ENCODE assay signal across 9 cellular contexts in the genomic region with DNA sequence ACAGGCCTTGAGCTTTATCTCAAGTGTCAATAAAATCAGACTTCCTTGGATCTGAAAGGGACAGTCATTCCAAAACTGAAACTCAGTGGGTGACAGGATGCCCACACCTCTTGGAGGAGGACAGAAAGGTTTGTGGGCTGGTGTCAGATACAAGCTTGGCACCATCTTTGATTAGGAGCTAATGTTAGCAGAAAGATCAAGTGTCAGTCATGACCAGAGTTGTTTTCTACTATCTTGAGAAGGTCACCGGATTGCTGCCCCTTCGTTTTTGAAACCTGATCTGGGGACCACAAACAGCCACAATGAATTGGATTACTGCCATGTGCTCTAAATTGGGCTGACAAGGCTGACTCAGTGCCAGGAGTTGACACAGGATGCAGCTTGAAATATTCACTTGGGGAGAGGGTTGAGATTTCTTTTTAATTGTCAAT.
A peak's percentile ranks its signal among the peaks of the same experiment; 100 is the strongest.
DNase-seq lines count a peak whose midpoint lies in the region; ATAC-seq and TF ChIP-seq lines count a peak whose summit lies in the region.
"Had no signal": no experiment of that assay in that cellular context is flagged by ENCODE, and none has a peak within 500 bp of the region (broad histone marks: within the 10 kb centered on the region; RNA-seq: fewer than 3 reads in every experiment).

No MANE protein-coding gene starts in this region.

- no peak overlapping the region for H3K4me3 Mint-ChIP-seq in stimulated activated effector memory CD8-positive, alpha-beta T cell treated with anti-CD3 and anti-CD28 coated beads, Interleukin-12 subunit alpha, Interleukin-12 subunit beta, amount 100 ng/mL, for 72 hours
- H3K4me3 Mint-ChIP-seq: IgD-negative memory B cell had no signal

- ATAC-seq in GM18511 (IDR thresholded peaks at IDR 0.05; ENCODE audit: unreplicated experiment) (peak; percentile 82), HG03097 (IDR thresholded peaks at IDR 0.05; ENCODE audit: low FRiP score, unreplicated experiment) (peak; percentile 45), PC-3 (no peak)
- peak; percentile 82 for ATAC-seq in stimulated activated effector memory CD8-positive, alpha-beta T cell treated with anti-CD3 and anti-CD28 coated beads, Interleukin-12 subunit alpha, Interleukin-12 subunit beta, amount 100 ng/mL, for 72 hours

- H3K9ac ChIP-seq in PC-3 (ENCODE audit: low read length), result no peak overlapping the region

- peak overlapping the region; percentile 41 for H3K27ac Mint-ChIP-seq in stimulated activated effector memory CD8-positive, alpha-beta T cell treated with anti-CD3 and anti-CD28 coated beads, Interleukin-12 subunit alpha, Interleukin-12 subunit beta, amount 100 ng/mL, for 72 hours
- H3K27ac Mint-ChIP-seq: IgD-negative memory B cell had no signal

- H4K20me1 ChIP-seq in PC-3 (ENCODE audit: low read length), result no peaks in the 10 kb centered on the region

- H3K4me1 ChIP-seq in PC-3 (ENCODE audit: insufficient read depth, low read length) (peaks cover 18% of the 10 kb centered on the region), esophagus (ENCODE audit: control insufficient read depth in 2 of 2, insufficient read depth in 2 of 2, low read length in 1 of 2) (no peaks in the 10 kb centered on the region)

- no peak overlapping the region for H3K4me3 ChIP-seq in PC-3 (ENCODE audit: low read length)
- no peak overlapping the region for H3K4me3 ChIP-seq in esophagus (ENCODE audit: low read depth in 1 of 2, low read length in 2 of 2)

- no peaks in the 10 kb centered on the region for H3K9me3 Mint-ChIP-seq in stimulated activated effector memory CD8-positive, alpha-beta T cell treated with anti-CD3 and anti-CD28 coated beads, Interleukin-12 subunit alpha, Interleukin-12 subunit beta, amount 100 ng/mL, for 72 hours
- H3K9me3 Mint-ChIP-seq: IgD-negative memory B cell had no signal

- TF ChIP-seq CTCF in PC-3 (conservative IDR thresholded peaks at IDR 0.05; ENCODE audit: low read depth, low read length), result no peak

- intact Hi-C loops in PC-3 (cut with micrococcal nuclease), result loop anchor here (2.0 to 10.0 kb wide), 7 partner anchors 140 to 640 kb away; partner anchors contain the start of gene PAWR

- H3K27me3 ChIP-seq in PC-3 (ENCODE audit: low read length) (no peaks in the 10 kb centered on the region), esophagus (ENCODE audit: control insufficient read depth in 1 of 2, insufficient read depth in 2 of 2, low read length in 2 of 2) (no peaks in the 10 kb centered on the region)

- no TSS peak for BruUV-seq in PC-3 (replicated peaks; lab: Mats Ljungman, UMichigan)

- DNase-seq in PC-3 (peak; percentile 67), UCSD-AML1 (lab: John Stamatoyannopoulos, UW; ENCODE audit: unreplicated experiment) (no peak), hippocampal formation (lab: John Stamatoyannopoulos, UW) (no peak)
- DNase-seq in stimulated activated effector memory CD8-positive, alpha-beta T cell treated with anti-CD3 and anti-CD28 coated beads, Interleukin-12 subunit alpha, Interleukin-12 subunit beta, amount 100 ng/mL, for 72 hours (ENCODE audit: low spot score in 2 of 2), result no peak
- DNase-seq in activated effector memory CD4-positive, alpha-beta T cell treated with anti-CD3 and anti-CD28 coated beads, Interleukin-2, amount 50 U/mL, for 16 hours, result no peak

- no peaks in the 10 kb centered on the region for H3K9me2 ChIP-seq in PC-3 (replicated peaks; ENCODE audit: low read length)

- CTCF ChIA-PET in PC-3 (lab: Charles Lee), result no interaction called here

- H3K36me3 ChIP-seq in PC-3 (ENCODE audit: low read depth, low read length) (no peaks in the 10 kb centered on the region), esophagus (ENCODE audit: control insufficient read depth in 2 of 2, insufficient read depth in 2 of 2, low read length in 1 of 2) (no peaks in the 10 kb centered on the region)

- H3K9me3 ChIP-seq in PC-3 (ENCODE audit: low read length), result no peaks in the 10 kb centered on the region
- H3K9me3 ChIP-seq in esophagus (ENCODE audit: control insufficient read depth in 2 of 2, insufficient read depth in 1 of 2, low read depth in 1 of 2, low read length in 1 of 2), result no peaks in the 10 kb centered on the region

- no peaks in the 10 kb centered on the region for H3K36me3 Mint-ChIP-seq in stimulated activated effector memory CD8-positive, alpha-beta T cell treated with anti-CD3 and anti-CD28 coated beads, Interleukin-12 subunit alpha, Interleukin-12 subunit beta, amount 100 ng/mL, for 72 hours
- H3K36me3 Mint-ChIP-seq: IgD-negative memory B cell had no signal

- POLR2A ChIA-PET in PC-3 (lab: Charles Lee; ENCODE audit: unreplicated experiment), result no interaction called here

- peak overlapping the region; percentile 53; the same call in 1 of the 2 replicates for H3K27ac ChIP-seq in PC-3 (ENCODE audit: low read length)
- H3K27ac ChIP-seq in esophagus (ENCODE audit: low read depth in 2 of 2, low read length in 1 of 2), result peak overlapping the region; percentile 53

- H3K4me2 ChIP-seq in PC-3 (ENCODE audit: low read length), result peak overlapping the region; percentile 18

- 34 to 44% methylated on average over 2 of the region's 2 CpGs for WGBS in esophagus, 2 donors

- H2AFZ ChIP-seq in PC-3 (ENCODE audit: low read length), result no peak overlapping the region

- peaks cover 11% of the 10 kb centered on the region for H3K4me1 Mint-ChIP-seq in stimulated activated effector memory CD8-positive, alpha-beta T cell treated with anti-CD3 and anti-CD28 coated beads, Interleukin-12 subunit alpha, Interleukin-12 subunit beta, amount 100 ng/mL, for 72 hours

- H3F3A ChIP-seq in PC-3 (ENCODE audit: low read length, unreplicated experiment), result no peaks in the 10 kb centered on the region

- H3K79me2 ChIP-seq in PC-3 (ENCODE audit: low read length), result no peaks in the 10 kb centered on the region
